In genomic region chr7:21468969-21469368, GRCh38 we compare ENCODE assay signal across 27 cellular contexts.
"Had no signal": no experiment of that assay in that cellular context is flagged by ENCODE, and none has a peak within 500 bp of the region (broad histone marks: within the 10 kb centered on the region; RNA-seq: fewer than 3 reads in every experiment).

No MANE protein-coding gene starts in this region.

- H3K4me3 ChIP-seq: esophagus squamous epithelium had no signal

- H3K4me1 ChIP-seq: esophagus squamous epithelium had no signal

- DNase-seq: activated B cell treated with CpG ODN at 0.5 μM for 24 hours; activated CD4-positive, alpha-beta T cell treated with anti-CD3 and anti-CD28 coated beads for 48 hours; activated CD4-positive, alpha-beta T cell treated with anti-CD3 and anti-CD28 coated beads, Interleukin-2, amount 50 U/mL, for 1 hour; activated CD4-positive, alpha-beta T cell treated with anti-CD3 and anti-CD28 coated beads, Interleukin-2, amount 50 U/mL, for 48 hours; activated CD8-positive, alpha-beta memory T cell treated with anti-CD3 and anti-CD28 coated beads for 24 hours; activated CD8-positive, alpha-beta T cell treated with anti-CD3 and anti-CD28 coated beads for 36 hours; activated effector memory CD4-positive, alpha-beta T cell treated with Interleukin-2 at 50 U/mL for 16 hours; activated gamma-delta T cell treated with Interleukin-2 at 50 U/mL for 16 hours; activated naive CD4-positive, alpha-beta T cell treated with anti-CD3 and anti-CD28 coated beads, Interleukin-2, amount 50 U/mL, for 16 hours; activated naive CD4-positive, alpha-beta T cell treated with Interleukin-2 at 50 U/mL for 16 hours; activated T-cell treated with anti-CD3 and anti-CD28 coated beads, Interleukin-2, amount 50 U/mL, for 4 hours; amniotic stem cell; anterior cingulate cortex; brain microvascular endothelial cell; cortex of kidney; dermis blood vessel endothelial cell; effector CD4-positive, alpha-beta T cell; effector memory CD8-positive, alpha-beta T cell; esophagus squamous epithelium; head of caudate nucleus; T-helper 2 cell; WERI-Rb-1 had no signal

- H3K9me3 ChIP-seq: esophagus squamous epithelium had no signal

- H3K27ac ChIP-seq: brain microvascular endothelial cell, epithelial cell of prostate, esophagus squamous epithelium, WERI-Rb-1 had no signal

- ATAC-seq: activated CD4-positive, CD25-positive, alpha-beta regulatory T cell treated with anti-CD3 and anti-CD28 coated beads, Interleukin-2, amount 50 U/mL, for 24 hours; activated CD8-positive, alpha-beta T cell treated with anti-CD3 and anti-CD28 coated beads for 36 hours; activated T-cell treated with anti-CD3 and anti-CD28 coated beads, Interleukin-2, amount 50 U/mL, for 4 hours; activated T-helper 17 cell treated with anti-CD3 and anti-CD28 coated beads, Interleukin-2, amount 50 U/mL, for 72 hours; effector memory CD8-positive, alpha-beta T cell had no signal

- FAIRE-seq: astrocyte, bronchial epithelial cell had no signal

- H3K36me3 ChIP-seq: brain microvascular endothelial cell, esophagus squamous epithelium, WERI-Rb-1 had no signal

- H3K27me3 ChIP-seq: brain microvascular endothelial cell, esophagus squamous epithelium had no signal
